24 cellular contexts compared by ENCODE assay signal in genomic region chr11:120881591-120881990, GRCh38.
"Had no signal": no experiment of that assay in that cellular context is flagged by ENCODE, and none has a peak within 500 bp of the region (broad histone marks: within the 10 kb centered on the region; RNA-seq: fewer than 3 reads in every experiment).

No MANE protein-coding gene starts in this region.

- ATAC-seq: activated CD4-positive, alpha-beta T cell treated with anti-CD3 and anti-CD28 coated beads for 36 hours; heart right ventricle; left lobe of liver; lower lobe of right lung; naive thymus-derived CD8-positive, alpha-beta T cell; psoas muscle; right lobe of liver; stimulated activated memory B cell treated with anti-CD40 and anti-IgM and Interleukin-4, amounts not matched to agents 10 μg/mL and 1 μg/mL and 100 μg/mL, for 72 hours had no signal

- H3K27ac Mint-ChIP-seq: activated B cell treated with CpG ODN at 0.5 μM for 24 hours; activated CD4-positive, alpha-beta T cell treated with anti-CD3 and anti-CD28 coated beads for 36 hours; activated naive CD8-positive, alpha-beta T cell treated with anti-CD3 and anti-CD28 coated beads for 36 hours; activated T-cell treated with anti-CD3 and anti-CD28 coated beads, Interleukin-2, amount 50 U/mL, for 24 hours; naive thymus-derived CD8-positive, alpha-beta T cell; stimulated activated memory B cell treated with anti-CD40 and anti-IgM and Interleukin-4, amounts not matched to agents 10 μg/mL and 1 μg/mL and 100 μg/mL, for 72 hours had no signal

- H3K4me3 ChIP-seq: esophagus squamous epithelium, heart right ventricle, lower lobe of right lung, ovary, psoas muscle, right lobe of liver, smooth muscle cell, stomach, suprapubic skin, tibial nerve had no signal

- H3K4me3 Mint-ChIP-seq: activated B cell treated with CpG ODN at 0.5 μM for 24 hours; activated CD4-positive, alpha-beta T cell treated with anti-CD3 and anti-CD28 coated beads for 36 hours; activated naive CD8-positive, alpha-beta T cell treated with anti-CD3 and anti-CD28 coated beads for 36 hours; activated T-cell treated with anti-CD3 and anti-CD28 coated beads, Interleukin-2, amount 50 U/mL, for 24 hours; stimulated activated memory B cell treated with anti-CD40 and anti-IgM and Interleukin-4, amounts not matched to agents 10 μg/mL and 1 μg/mL and 100 μg/mL, for 72 hours had no signal

- H3K4me1 Mint-ChIP-seq: activated B cell treated with CpG ODN at 0.5 μM for 24 hours; activated CD4-positive, alpha-beta T cell treated with anti-CD3 and anti-CD28 coated beads for 36 hours; activated naive CD8-positive, alpha-beta T cell treated with anti-CD3 and anti-CD28 coated beads for 36 hours; naive thymus-derived CD8-positive, alpha-beta T cell; stimulated activated memory B cell treated with anti-CD40 and anti-IgM and Interleukin-4, amounts not matched to agents 10 μg/mL and 1 μg/mL and 100 μg/mL, for 72 hours had no signal

- H3K27me3 ChIP-seq: ovary, right lobe of liver had no signal

- DNase-seq: activated B cell treated with CpG ODN at 0.5 μM for 24 hours; activated CD4-positive, alpha-beta T cell treated with anti-CD3 and anti-CD28 coated beads for 36 hours; activated CD4-positive, alpha-beta T cell treated with anti-CD3 and anti-CD28 coated beads, Interleukin-2, amount 50 U/mL, for 4 hours; activated CD8-positive, alpha-beta memory T cell treated with anti-CD3 and anti-CD28 coated beads for 24 hours; activated CD8-positive, alpha-beta memory T cell treated with anti-CD3 and anti-CD28 coated beads, Interleukin-2, amount 50 U/mL, for 4 hours; activated naive CD4-positive, alpha-beta T cell treated with Interleukin-2 at 50 U/mL for 16 hours; activated naive CD8-positive, alpha-beta T cell treated with anti-CD3 and anti-CD28 coated beads for 36 hours; activated T-cell treated with anti-CD3 and anti-CD28 coated beads, Interleukin-2, amount 50 U/mL, for 24 hours; esophagus squamous epithelium; heart right ventricle; lower lobe of right lung; naive thymus-derived CD8-positive, alpha-beta T cell; ovary; psoas muscle; right lobe of liver; stimulated activated CD4-positive, alpha-beta T cell treated with anti-CD3 and anti-CD28 coated beads, Interleukin-15, amount 100 ng/mL, for 24 hours; stomach; T1000 had no signal

- H3K27ac ChIP-seq: esophagus squamous epithelium, lower lobe of right lung, neutrophil, ovary, psoas muscle, right lobe of liver, stomach, suprapubic skin, tibial nerve had no signal

- H3K36me3 Mint-ChIP-seq: activated naive CD8-positive, alpha-beta T cell treated with anti-CD3 and anti-CD28 coated beads for 36 hours; naive thymus-derived CD8-positive, alpha-beta T cell; stimulated activated memory B cell treated with anti-CD40 and anti-IgM and Interleukin-4, amounts not matched to agents 10 μg/mL and 1 μg/mL and 100 μg/mL, for 72 hours had no signal

- H3K4me1 ChIP-seq: lower lobe of right lung, psoas muscle, right lobe of liver, stomach had no signal

- H3K9me3 ChIP-seq: esophagus squamous epithelium, lower lobe of right lung, neutrophil, ovary, psoas muscle, right lobe of liver, suprapubic skin, tibial nerve had no signal

- H3K9me3 Mint-ChIP-seq: activated B cell treated with CpG ODN at 0.5 μM for 24 hours; activated naive CD8-positive, alpha-beta T cell treated with anti-CD3 and anti-CD28 coated beads for 36 hours; activated T-cell treated with anti-CD3 and anti-CD28 coated beads, Interleukin-2, amount 50 U/mL, for 24 hours; stimulated activated memory B cell treated with anti-CD40 and anti-IgM and Interleukin-4, amounts not matched to agents 10 μg/mL and 1 μg/mL and 100 μg/mL, for 72 hours had no signal
